In genomic region chr1:197774691-197775281, GRCh38 we compare ENCODE assay signal across 8 cellular contexts. TPM values are rescaled to one million over a fixed set of nuclear protein-coding genes. Genes with fewer than 3 reads are reported as not detected.
DNase-seq lines count a peak whose midpoint lies in the region; ATAC-seq lines count a peak whose summit lies in the region.

No MANE protein-coding gene starts in this region.

- peaks cover 2% of the 10 kb centered on the region for H3K4me1 ChIP-seq in mesodermal cell (ENCODE audit: control insufficient read depth, insufficient read depth, low read length, poor library complexity, severe bottlenecking)

- peaks cover 6% of the 10 kb centered on the region for H3K9me3 ChIP-seq in KOPT-K1 (ENCODE audit: insufficient read depth, low read length, poor library complexity, severe bottlenecking)
- H3K9me3 ChIP-seq in mesodermal cell (ENCODE audit: control insufficient read depth, low read length): no peaks in the 10 kb centered on the region

- DNase-seq in activated CD4-positive, alpha-beta T cell treated with anti-CD3 and anti-CD28 coated beads, Interleukin-2, amount 50 U/mL, for 24 hours (ENCODE audit: low read depth in 1 of 2, low spot score in 1 of 2): peak; percentile 26 to 31
- DNase-seq in effector CD4-positive, alpha-beta T cell: peak; percentile 35
- DNase-seq in stimulated activated CD8-positive, alpha-beta memory T cell treated with anti-CD3 and anti-CD28 coated beads, Interleukin-4, amount 100 ng/mL, for 24 hours (ENCODE audit: low read depth): peak; percentile 46
- no peak for DNase-seq in islet precursor cell

- 0 to 1% methylated on average over 44 to 51 of the region's 67 CpGs for WGBS in mesodermal cell (ENCODE audit: insufficient coverage in 2 of 2), 2 experiments

- H3K36me3 ChIP-seq in KOPT-K1 (ENCODE audit: insufficient read depth, low read length) (peaks cover 17% of the 10 kb centered on the region), mesodermal cell (ENCODE audit: control insufficient read depth, insufficient read depth, low read length) (no peaks in the 10 kb centered on the region)

- H3K27ac ChIP-seq in KOPT-K1 (ENCODE audit: low read depth, low read length, poor library complexity, severe bottlenecking): peak overlapping the region; percentile 89
- H3K27ac ChIP-seq in mesodermal cell (ENCODE audit: low read depth, low read length, severe bottlenecking): no peak overlapping the region

- ATAC-seq in GM21786 (IDR thresholded peaks at IDR 0.05; ENCODE audit: unreplicated experiment): peak; percentile 21

- H3K4me3 ChIP-seq in GM08714 (ENCODE audit: low read length) (peak overlapping the region; percentile 57), mesodermal cell (ENCODE audit: extremely low read depth, insufficient read depth, low read length, poor library complexity, severe bottlenecking) (peak overlapping the region; percentile 60)

RNA-seq across cellular contexts. Expression of gene DENND1B, which starts 0.5 kb away (rescaled TPM):
- 4.1 TPM for polyA plus RNA-seq in mesodermal cell (2013, experiment 1 of 2)
- polyA plus RNA-seq in mesodermal cell (2013, experiment 2 of 2): 4.3 TPM
